ENCODE assay signal across 16 cellular contexts in the genomic region with DNA sequence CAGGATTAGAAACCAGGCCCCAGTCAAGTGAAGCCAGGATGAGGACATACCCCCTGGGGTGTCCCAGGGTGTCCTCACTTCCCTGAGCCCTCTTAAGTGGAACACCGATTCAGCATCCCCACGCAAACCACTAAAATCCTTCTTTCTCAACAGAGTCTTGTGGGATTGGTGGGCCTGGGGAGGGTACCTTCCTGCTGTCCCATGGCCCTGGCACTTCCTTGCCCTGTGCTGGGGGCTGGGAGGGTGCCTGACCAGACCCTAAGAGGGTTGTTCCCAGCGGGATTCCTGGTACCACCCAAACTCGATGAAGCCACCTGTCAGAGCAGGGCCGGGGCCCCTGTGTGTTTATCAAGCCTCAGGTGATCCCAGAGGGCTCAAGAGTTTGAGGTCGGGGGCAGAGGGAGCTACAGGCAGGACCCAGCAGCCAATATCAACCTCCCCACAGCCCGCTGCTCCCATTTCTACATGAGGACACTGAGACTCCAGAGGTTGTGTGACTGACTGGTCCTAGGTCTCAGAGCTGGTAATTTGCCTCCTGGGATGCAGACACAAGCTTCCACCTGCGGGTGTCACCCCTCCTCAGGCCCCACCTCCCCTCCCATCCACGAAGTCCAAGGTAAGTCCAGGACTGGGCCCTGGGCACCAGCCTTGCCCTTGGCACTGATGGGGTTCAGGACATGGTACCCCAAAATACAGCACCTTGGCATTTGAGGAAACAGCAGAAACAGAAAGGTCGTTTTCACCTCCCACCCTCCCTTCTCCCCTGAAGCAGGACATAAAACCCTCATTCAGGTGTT. TPM values are rescaled to one million over a fixed set of nuclear protein-coding genes. Genes with fewer than 3 reads are reported as not detected.
A peak's percentile ranks its signal among the peaks of the same experiment; 100 is the strongest.
DNase-seq lines count a peak whose midpoint lies in the region; ATAC-seq and TF ChIP-seq lines count a peak whose summit lies in the region.
"Had no signal": no experiment of that assay in that cellular context is flagged by ENCODE, and none has a peak within 500 bp of the region (broad histone marks: within the 10 kb centered on the region; RNA-seq: fewer than 3 reads in every experiment).

No MANE protein-coding gene starts in this region.

- H3K36me3 ChIP-seq in heart right ventricle: no peaks in the 10 kb centered on the region
- no peaks in the 10 kb centered on the region for H3K36me3 ChIP-seq in OCI-LY7 (ENCODE audit: insufficient read depth, low read length)
- no peaks in the 10 kb centered on the region for H3K36me3 ChIP-seq in effector memory CD4-positive, alpha-beta T cell (ENCODE audit: control insufficient read depth, insufficient read depth, low read length)
- H3K36me3 ChIP-seq: right lobe of liver, SJCRH30, transverse colon had no signal

- no peak overlapping the region for H3K4me2 ChIP-seq in OCI-LY7 (ENCODE audit: low read length)

- BruUV-seq in OCI-LY7 (replicated peaks; lab: Mats Ljungman, UMichigan): no TSS peak

- no peak overlapping the region for H2AFZ ChIP-seq in OCI-LY7 (ENCODE audit: low read length)

- H3K9me2 ChIP-seq in OCI-LY7 (ENCODE audit: insufficient read depth, low read length): no peaks in the 10 kb centered on the region

- 84 to 90% methylated on average over 10 of the region's 10 CpGs for WGBS in heart right ventricle, 2 donors

- POLR2A ChIA-PET in OCI-LY7 (lab: Charles Lee): no interaction called here

- H3K4me3 ChIP-seq in heart right ventricle (no peak overlapping the region), OCI-LY7 (ENCODE audit: low read depth, low read length, poor library complexity, severe bottlenecking) (no peak overlapping the region)
- no peak overlapping the region for H3K4me3 ChIP-seq in effector memory CD4-positive, alpha-beta T cell (ENCODE audit: insufficient read depth, low read depth, low read length, poor library complexity, severe bottlenecking)
- H3K4me3 ChIP-seq: dorsolateral prefrontal cortex, right lobe of liver, SJCRH30, transverse colon had no signal

- H3K4me1 ChIP-seq in heart right ventricle (peaks cover 0 to 12% (median 6%) of the 10 kb centered on the region in 9 donors), OCI-LY7 (ENCODE audit: insufficient read depth, low read length, poor library complexity, severe bottlenecking) (peaks cover 5% of the 10 kb centered on the region)
- peaks cover 11% of the 10 kb centered on the region for H3K4me1 ChIP-seq in effector memory CD4-positive, alpha-beta T cell (ENCODE audit: control insufficient read depth, insufficient read depth, low read length, poor library complexity, severe bottlenecking)
- H3K4me1 ChIP-seq: SJCRH30 had no signal

- no peaks in the 10 kb centered on the region for H3K9me3 ChIP-seq in heart right ventricle
- H3K9me3 ChIP-seq in OCI-LY7 (ENCODE audit: low read length): no peaks in the 10 kb centered on the region
- H3K9me3 ChIP-seq in effector memory CD4-positive, alpha-beta T cell (ENCODE audit: control insufficient read depth, low read length): no peaks in the 10 kb centered on the region
- H3K9me3 ChIP-seq: right lobe of liver, SJCRH30, transverse colon had no signal

- no peaks in the 10 kb centered on the region for H3K79me2 ChIP-seq in OCI-LY7 (ENCODE audit: insufficient read depth, low read depth, low read length)

- ATAC-seq in heart right ventricle (no peak), HG03139 (IDR thresholded peaks at IDR 0.05; ENCODE audit: unreplicated experiment) (no peak)
- ATAC-seq: right lobe of liver had no signal

- H4K20me1 ChIP-seq in OCI-LY7 (ENCODE audit: insufficient read depth, low read length): no peaks in the 10 kb centered on the region

- no peak overlapping the region for H3K27ac ChIP-seq in heart right ventricle
- no peak overlapping the region for H3K27ac ChIP-seq in OCI-LY7 (ENCODE audit: low read depth, low read length, poor library complexity, severe bottlenecking)
- H3K27ac ChIP-seq in effector memory CD4-positive, alpha-beta T cell (ENCODE audit: insufficient read depth, low read length, poor library complexity, severe bottlenecking): no peak overlapping the region
- H3K27ac ChIP-seq: dorsolateral prefrontal cortex, right lobe of liver, SJCRH30, transverse colon had no signal

- peak; percentile 71 for DNase-seq in cardiac septum (ENCODE audit: low spot score)
- DNase-seq in heart right ventricle: no peak
- DNase-seq in OCI-LY7 (ENCODE audit: low spot score): peak; percentile 14
- peak; percentile 51 for DNase-seq in iPS-NIHi7 (ENCODE audit: extremely low spot score)
- no peak for DNase-seq in superior temporal gyrus (ENCODE audit: extremely low spot score)
- DNase-seq in effector memory CD4-positive, alpha-beta T cell: no peak
- no peak for DNase-seq in stimulated activated naive CD4-positive, alpha-beta T cell treated with Interleukin-2 at 50 U/mL for 16 hours (lab: John Stamatoyannopoulos, UW)
- DNase-seq: activated CD4-positive, alpha-beta T cell treated with anti-CD3 and anti-CD28 coated beads for 4 hours; activated naive CD4-positive, alpha-beta T cell treated with anti-CD3 and anti-CD28 coated beads, Interleukin-2, amount 10 ng/mL, durations not matched to agents 7 days and 5 days; Kasumi-1; NCI-H524; SJCRH30; transverse colon had no signal

- H3K27me3 ChIP-seq in heart right ventricle: peaks cover 0 to 5% (median 0%) of the 10 kb centered on the region in 7 donors
- no peaks in the 10 kb centered on the region for H3K27me3 ChIP-seq in effector memory CD4-positive, alpha-beta T cell (replicated peaks; ENCODE audit: control insufficient read depth, insufficient read depth, low read length, poor library complexity, severe bottlenecking)
- H3K27me3 ChIP-seq: dorsolateral prefrontal cortex, right lobe of liver, SJCRH30 had no signal

- CTCF ChIA-PET in OCI-LY7 (lab: Charles Lee; ENCODE audit: unreplicated experiment): no interaction called here

- no peak for TF ChIP-seq CTCF in heart right ventricle (IDR thresholded peaks at IDR 0.05)
- peak; percentile 30; the same call in 1 of the 2 replicates for TF ChIP-seq CTCF in OCI-LY7 (conservative IDR thresholded peaks at IDR 0.05; ENCODE audit: low read length)

- intact Hi-C loops in cardiac septum (cut with DNase I): loop anchor here (10.0 kb wide), 1 partner anchor 282 kb away; no protein-coding TSS in a partner anchor
- intact Hi-C loops in heart right ventricle (cut with DNase I): loop anchor here in 4 of 10 donors (5.0 to 10.0 kb wide), 2 partner anchors 802 to 805 kb away; no protein-coding TSS in a partner anchor
- intact Hi-C loops in OCI-LY7 (cut with micrococcal nuclease; ENCODE audit: unreplicated experiment): loop anchor here (5.0 to 10.0 kb wide), 2 partner anchors 212 to 295 kb away; a partner anchor contains a TSS

RNA-seq across cellular contexts. Expression of a gene that starts 31.4 kb away (rescaled TPM):
- total RNA-seq in cardiac septum (38.0 TPM), heart right ventricle (10 to 100 TPM; 27.4 to 46.9 (median 32.0) TPM), OCI-LY7 (2022) (24.3 and 27.1 TPM in 2 replicates)
- 10 to 100 TPM; 15.1 to 27.5 TPM for polyA plus RNA-seq in heart right ventricle
- total RNA-seq in OCI-LY7 (2014; rRNA removed; shearing (Covaris generic)): 13.5 and 16.1 TPM in 2 replicates

Comparison
In these comparisons a context has a peak if more than half of its experiments do, and no peak if none do; other contexts are left out.
1. DNase-seq: peak in cardiac septum (single experiment), OCI-LY7 (single experiment) and iPS-NIHi7 (single experiment); none in heart right ventricle (0 of 2), superior temporal gyrus (single experiment), effector memory CD4-positive, alpha-beta T cell (0 of 3) and stimulated activated naive CD4-positive, alpha-beta T cell treated with Interleukin-2 at 50 U/mL for 16 hours (single experiment).